In the genomic region with DNA sequence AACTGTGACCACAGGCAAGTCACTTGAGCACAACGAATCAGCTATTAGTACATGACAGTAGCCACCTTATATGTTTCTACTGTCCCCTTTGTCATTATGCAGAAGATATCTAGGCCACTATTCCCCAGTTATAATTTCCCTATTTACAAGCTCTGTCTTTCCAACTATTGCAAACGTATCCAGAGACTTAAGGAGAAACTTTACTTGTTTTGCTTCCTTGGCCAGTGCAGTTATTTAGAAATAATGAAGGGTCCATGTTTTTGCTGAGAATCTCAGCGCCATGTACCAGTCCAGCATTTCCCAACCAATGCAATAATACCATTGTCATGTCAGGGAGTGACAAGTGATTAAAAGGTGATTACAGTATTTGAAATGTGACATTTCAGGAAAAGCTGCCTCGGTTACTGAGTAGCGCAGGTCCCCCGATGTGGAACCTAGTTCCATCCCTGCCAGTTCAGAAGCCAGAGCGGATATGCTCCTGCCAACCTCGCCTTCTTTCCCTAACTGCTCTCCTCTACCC, we compare ENCODE assay signal across 8 cellular contexts. TPM values are rescaled to one million over a fixed set of nuclear protein-coding genes. Genes with fewer than 3 reads are reported as not detected.
DNase-seq lines count a peak whose midpoint lies in the region; ATAC-seq and TF ChIP-seq lines count a peak whose summit lies in the region.

No MANE protein-coding gene starts in this region.

- H3K79me2 ChIP-seq in neural progenitor cell (ENCODE audit: low read depth) = no peaks in the 10 kb centered on the region

- H3K4me3 ChIP-seq in RWPE2 (ENCODE audit: severe bottlenecking) (peak overlapping the region; percentile 53), neural progenitor cell (peak overlapping the region; percentile 60)

- no peaks in the 10 kb centered on the region for H4K20me1 ChIP-seq in neural progenitor cell (ENCODE audit: low read depth)

- peaks cover 3% of the 10 kb centered on the region for H3K36me3 ChIP-seq in RWPE2 (ENCODE audit: low read depth)
- no peaks in the 10 kb centered on the region for H3K36me3 ChIP-seq in neural progenitor cell

- H3K9me3 Mint-ChIP-seq in activated naive CD4-positive, alpha-beta T cell treated with anti-CD3 and anti-CD28 coated beads for 36 hours = no peaks in the 10 kb centered on the region
- peaks cover 2% of the 10 kb centered on the region for H3K9me3 Mint-ChIP-seq in neural progenitor cell

- intact Hi-C loops in activated naive CD4-positive, alpha-beta T cell treated with anti-CD3 and anti-CD28 coated beads for 36 hours (cut with micrococcal nuclease) = loop anchor here (2.0 to 5.0 kb wide), 5 partner anchors 64 to 436 kb away; a partner anchor contains a TSS
- intact Hi-C loops in left colon (cut with DNase I, micrococcal nuclease) = no loop called here

- H3K9me3 ChIP-seq in RWPE2 (ENCODE audit: severe bottlenecking) (no peaks in the 10 kb centered on the region), neural progenitor cell (ENCODE audit: low read depth) (no peaks in the 10 kb centered on the region)

- peak overlapping the region; percentile 65 for H3K27ac ChIP-seq in RWPE2 (ENCODE audit: poor library complexity, severe bottlenecking)
- peak overlapping the region; percentile 63 for H3K27ac ChIP-seq in neural progenitor cell

- H3K4me3 Mint-ChIP-seq in activated naive CD4-positive, alpha-beta T cell treated with anti-CD3 and anti-CD28 coated beads for 36 hours = peak overlapping the region; percentile 82
- peak overlapping the region; percentile 85 for H3K4me3 Mint-ChIP-seq in neural progenitor cell

- H3K27me3 Mint-ChIP-seq in activated naive CD4-positive, alpha-beta T cell treated with anti-CD3 and anti-CD28 coated beads for 36 hours (ENCODE audit: low read depth) = no peaks in the 10 kb centered on the region
- H3K27me3 Mint-ChIP-seq in neural progenitor cell (ENCODE audit: insufficient read depth, low read depth) = no peaks in the 10 kb centered on the region

- H3F3A ChIP-seq in neural progenitor cell (ENCODE audit: low read depth) = peaks cover 11% of the 10 kb centered on the region

- H3K27me3 ChIP-seq in RWPE2 (ENCODE audit: insufficient read depth, poor library complexity, severe bottlenecking) (no peaks in the 10 kb centered on the region), neural progenitor cell (no peaks in the 10 kb centered on the region)

- ATAC-seq in RWPE2 (ENCODE audit: low read depth) (0 out of 3 replicates have a peak, but pooled peaks have one; percentile 1), esophagus mucosa (peak; percentile 85), GM18861 (IDR thresholded peaks at IDR 0.05; ENCODE audit: unreplicated experiment) (no peak), left colon (no peak)

- peaks cover 17% of the 10 kb centered on the region for H3K4me1 Mint-ChIP-seq in activated naive CD4-positive, alpha-beta T cell treated with anti-CD3 and anti-CD28 coated beads for 36 hours (ENCODE audit: low read depth)
- H3K4me1 Mint-ChIP-seq in neural progenitor cell = peaks cover 13% of the 10 kb centered on the region

- DNase-seq in activated naive CD4-positive, alpha-beta T cell treated with anti-CD3 and anti-CD28 coated beads for 36 hours = no peak
- DNase-seq in activated naive CD4-positive, alpha-beta T cell treated with Interleukin-2 at 50 U/mL for 16 hours = no peak
- DNase-seq in RWPE2 (ENCODE audit: low spot score) (no peak), neural progenitor cell (ENCODE audit: low spot score) (no peak), iPS-NIHi11 (ENCODE audit: low spot score) (no peak), left colon (no peak)

- no peaks in the 10 kb centered on the region for H3K36me3 Mint-ChIP-seq in activated naive CD4-positive, alpha-beta T cell treated with anti-CD3 and anti-CD28 coated beads for 36 hours (ENCODE audit: low read depth)
- H3K36me3 Mint-ChIP-seq in neural progenitor cell = peaks cover 29% of the 10 kb centered on the region

- peak overlapping the region; percentile 55 for H2AFZ ChIP-seq in neural progenitor cell (replicated peaks)

- H3K4me2 ChIP-seq in neural progenitor cell = peak overlapping the region; percentile 73

- CTCF ChIA-PET in activated naive CD4-positive, alpha-beta T cell treated with anti-CD3 and anti-CD28 coated beads for 36 hours (lab: Charles Lee) = interaction anchor here (1.0 to 1.9 kb wide), 3 partner anchors 63 to 117 kb away, joined by 4 to 9 read pairs (median 4); no protein-coding TSS in a partner anchor

- H3K4me1 ChIP-seq in RWPE2 (ENCODE audit: insufficient read depth, poor library complexity, severe bottlenecking) (peaks cover 7% of the 10 kb centered on the region), neural progenitor cell (peaks cover 10% of the 10 kb centered on the region)

- TF ChIP-seq CTCF in RWPE2 (IDR thresholded peaks at IDR 0.05; ENCODE audit: poor library complexity, severe bottlenecking) (no peak), neural progenitor cell (IDR thresholded peaks at IDR 0.05) (no peak)

- H3K9ac ChIP-seq in neural progenitor cell = peak overlapping the region; percentile 12

- H3K27ac Mint-ChIP-seq in activated naive CD4-positive, alpha-beta T cell treated with anti-CD3 and anti-CD28 coated beads for 36 hours = no peak overlapping the region
- H3K27ac Mint-ChIP-seq in neural progenitor cell = peak overlapping the region; percentile 66

RNA-seq across cellular contexts. Expression of a gene that starts 0.7 kb away (rescaled TPM):
- total RNA-seq in activated naive CD4-positive, alpha-beta T cell treated with anti-CD3 and anti-CD28 coated beads for 36 hours = 1 to 10 TPM; 3.9 TPM
- total RNA-seq in esophagus mucosa (2.7 TPM), neural progenitor cell (ENCODE audit: low replicate concordance) (6.8 and 8.4 TPM in 2 replicates), left colon (1 to 10 TPM; 3.7 to 6.1 TPM)

RNA-seq across cellular contexts. Expression of a gene that starts 37.1 kb away (rescaled TPM):
- 1 to 10 TPM; 5.0 to 5.3 TPM for total RNA-seq in activated naive CD4-positive, alpha-beta T cell treated with anti-CD3 and anti-CD28 coated beads for 36 hours
- total RNA-seq in esophagus mucosa (1.4 TPM), neural progenitor cell (ENCODE audit: low replicate concordance) (5.4 and 8.2 TPM in 2 replicates), left colon (1 to 10 TPM; 1.5 to 3.4 TPM)

Comparison
In these comparisons a context has a peak if more than half of its experiments do, and no peak if none do; other contexts are left out.
1. ATAC-seq: peak in RWPE2 (single experiment) and esophagus mucosa (single experiment); none in GM18861 (single experiment) and left colon (single experiment).